ENCODE assay signal across 8 cellular contexts in the genomic region with DNA sequence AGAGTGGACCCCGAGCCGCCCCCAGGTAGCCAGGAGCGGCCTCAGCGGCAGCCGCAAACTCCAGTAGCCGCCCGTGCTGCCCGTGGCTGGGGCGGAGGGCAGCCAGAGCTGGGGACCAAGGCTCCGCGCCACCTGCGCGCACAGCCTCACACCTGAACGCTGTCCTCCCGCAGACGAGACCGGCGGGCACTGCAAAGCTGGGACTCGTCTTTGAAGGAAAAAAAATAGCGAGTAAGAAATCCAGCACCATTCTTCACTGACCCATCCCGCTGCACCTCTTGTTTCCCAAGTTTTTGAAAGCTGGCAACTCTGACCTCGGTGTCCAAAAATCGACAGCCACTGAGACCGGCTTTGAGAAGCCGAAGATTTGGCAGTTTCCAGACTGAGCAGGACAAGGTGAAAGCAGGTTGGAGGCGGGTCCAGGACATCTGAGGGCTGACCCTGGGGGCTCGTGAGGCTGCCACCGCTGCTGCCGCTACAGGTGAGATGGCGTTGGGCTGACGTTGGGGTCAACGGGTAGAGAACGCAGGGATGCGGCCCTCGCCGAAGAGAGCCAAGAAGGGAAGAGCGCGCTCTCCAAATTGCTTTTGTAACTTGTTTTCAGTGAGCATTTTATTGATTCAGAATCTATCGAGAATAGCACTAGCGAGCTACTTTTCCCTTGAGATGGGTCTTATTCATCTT. TPM values are rescaled to one million over a fixed set of nuclear protein-coding genes. Genes with fewer than 3 reads are reported as not detected.
DNase-seq lines count a peak whose midpoint lies in the region; ATAC-seq, FAIRE-seq and TF ChIP-seq lines count a peak whose summit lies in the region.

No MANE protein-coding gene starts in this region.

- H3K27me3 ChIP-seq in DND-41 (ENCODE audit: insufficient read depth, low read length, poor library complexity) (no peaks in the 10 kb centered on the region), ascending aorta (no peaks in the 10 kb centered on the region)

- H3K9ac ChIP-seq in DND-41 (ENCODE audit: low read depth, low read length) (peak overlapping the region; percentile 89), kidney (ENCODE audit: low read length in 2 of 2) (peak overlapping the region; percentile 62 to 72)

- TF ChIP-seq CTCF in DND-41 (IDR thresholded peaks at IDR 0.05; ENCODE audit: borderline replicate concordance, extremely low read depth, low read length, poor library complexity, severe bottlenecking), result no peak
- no peak for TF ChIP-seq CTCF in LNCaP clone FGC (IDR thresholded peaks at IDR 0.05; ENCODE audit: control insufficient read depth, extremely low read depth, insufficient read depth)
- TF ChIP-seq CTCF in ascending aorta (IDR thresholded peaks at IDR 0.05), result no peak
- no peak for TF ChIP-seq CTCF in kidney (IDR thresholded peaks at IDR 0.05; ENCODE audit: borderline replicate concordance, extremely low read depth, insufficient read depth)

- H3K4me3 ChIP-seq in DND-41 (ENCODE audit: low read depth in 1 of 2, low read length in 2 of 2) (peak overlapping the region; percentile 95 to 96), LNCaP clone FGC (ENCODE audit: low read depth, low read length) (peak overlapping the region; percentile 60), ascending aorta (peak overlapping the region; percentile 77 to 80), kidney (ENCODE audit: low read length in 2 of 2) (peak overlapping the region; percentile 59 to 83)

- peaks cover 95% of the 10 kb centered on the region for H3K79me2 ChIP-seq in DND-41 (ENCODE audit: insufficient read depth, low read length)

- H3K9me3 ChIP-seq in DND-41 (ENCODE audit: insufficient read depth, low read length, severe bottlenecking) (no peaks in the 10 kb centered on the region), ascending aorta (no peaks in the 10 kb centered on the region), kidney (ENCODE audit: control insufficient read depth in 1 of 2, low read length in 2 of 2) (no peaks in the 10 kb centered on the region)

- peaks cover 49% of the 10 kb centered on the region for H3K36me3 ChIP-seq in DND-41 (ENCODE audit: insufficient read depth, low read length)
- H3K36me3 ChIP-seq in ascending aorta, result no peaks in the 10 kb centered on the region
- H3K36me3 ChIP-seq in kidney (ENCODE audit: control insufficient read depth in 1 of 2, insufficient read depth in 2 of 2, low read length in 2 of 2), result no peaks in the 10 kb centered on the region

- peak; percentile 47 for DNase-seq in DND-41
- no peak for DNase-seq in LNCaP clone FGC (ENCODE audit: low read depth)
- no peak for DNase-seq in ascending aorta (ENCODE audit: low spot score in 2 of 2)
- DNase-seq in kidney, result peak; percentile 77
- peak; percentile 59 for DNase-seq in stimulated activated CD8-positive, alpha-beta memory T cell treated with anti-CD3 and anti-CD28 coated beads, Interleukin-4, amount 100 ng/mL, for 48 hours
- no peak for DNase-seq in mucosa of gallbladder (ENCODE audit: low spot score)
- no peak for DNase-seq in AG08396 (ENCODE audit: low spot score)

- H3K27ac ChIP-seq in DND-41 (ENCODE audit: low read length), result peak overlapping the region; percentile 95
- H3K27ac ChIP-seq in ascending aorta, result peak overlapping the region; percentile 78 to 91
- peak overlapping the region; percentile 68 to 81 for H3K27ac ChIP-seq in kidney (ENCODE audit: low read depth in 2 of 2, low read length in 2 of 2)

- no peak overlapping the region for H2AFZ ChIP-seq in DND-41 (ENCODE audit: low read depth, low read length)

- no peak for FAIRE-seq in kidney (lab: Jason Lieb, UNC)

- H3K4me1 ChIP-seq in DND-41 (ENCODE audit: insufficient read depth, low read length) (peaks cover 38% of the 10 kb centered on the region), ascending aorta (no peaks in the 10 kb centered on the region), kidney (ENCODE audit: control insufficient read depth in 1 of 2, insufficient read depth in 1 of 2, low read depth in 1 of 2, low read length in 2 of 2) (peaks cover 0 to 11% of the 10 kb centered on the region in 2 donors)

- peak; percentile 5; the same call in 2 of the 3 replicates for ATAC-seq in DND-41 (ENCODE audit: insufficient read depth, low read depth)
- peak; percentile 32 for ATAC-seq in GM21619 (IDR thresholded peaks at IDR 0.05; ENCODE audit: unreplicated experiment)

- H4K20me1 ChIP-seq in DND-41 (ENCODE audit: insufficient read depth, low read length), result peaks cover 50% of the 10 kb centered on the region

- intact Hi-C loops in ascending aorta (cut with DNase I) (loop anchor here (5.0 to 10.0 kb wide), 2 partner anchors 157 to 735 kb away; a partner anchor contains a TSS), kidney (cut with DNase I) (no loop called here)

- H3K4me2 ChIP-seq in DND-41 (ENCODE audit: insufficient read depth, low read length), result peak overlapping the region; percentile 65

RNA-seq across cellular contexts. Expression of a gene that starts 0.4 kb away (rescaled TPM):
- total RNA-seq in ascending aorta (48.3 TPM), kidney (17.2 TPM), mucosa of gallbladder (24.0 TPM)
- polyA plus RNA-seq in kidney (ENCODE audit: insufficient read depth, low read depth, low replicate concordance), result 8.5 TPM

Comparison
In these comparisons a context has a peak if more than half of its experiments do, and no peak if none do; other contexts are left out.
1. DNase-seq: peak in DND-41 (single experiment), kidney (single experiment) and stimulated activated CD8-positive, alpha-beta memory T cell treated with anti-CD3 and anti-CD28 coated beads, Interleukin-4, amount 100 ng/mL, for 48 hours (single experiment); none in LNCaP clone FGC (single experiment), ascending aorta (0 of 2), mucosa of gallbladder (single experiment) and AG08396 (single experiment).
2. Peak in every context shown above with its lines, with median percentiles within 50 percentile points of each other: H3K27ac ChIP-seq and H3K4me3 ChIP-seq.